Comparison of ENCODE assay signal across 28 cellular contexts in the genomic region with DNA sequence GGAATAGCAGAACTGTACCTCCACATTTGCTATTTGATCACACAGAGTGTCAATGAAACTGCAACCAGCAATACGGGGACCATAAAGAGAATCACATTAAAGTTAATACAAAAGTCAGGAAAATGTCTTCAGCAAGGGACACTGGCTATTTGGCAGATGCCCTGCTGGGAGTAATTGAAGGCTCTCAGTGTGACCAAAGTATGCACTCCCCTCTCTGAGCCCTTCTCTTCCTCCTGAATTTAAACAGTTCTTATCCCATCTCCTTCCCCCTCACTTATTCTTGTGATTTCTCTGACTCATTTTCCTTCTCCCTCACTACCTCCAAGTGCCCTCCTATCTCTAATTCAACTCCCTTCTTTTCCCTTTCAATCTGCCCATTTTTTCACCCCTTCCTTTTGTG.
DNase-seq lines count a peak whose midpoint lies in the region; ATAC-seq, FAIRE-seq and TF ChIP-seq lines count a peak whose summit lies in the region.
"Had no signal": no experiment of that assay in that cellular context is flagged by ENCODE, and none has a peak within 500 bp of the region (broad histone marks: within the 10 kb centered on the region; RNA-seq: fewer than 3 reads in every experiment).

No MANE protein-coding gene starts in this region.

- H2AFZ ChIP-seq in GM23338 (peak overlapping the region; percentile 61; the same call in 1 of the 2 replicates), neural progenitor cell (replicated peaks) (no peak overlapping the region)

- H3K4me1 ChIP-seq in GM23338 (ENCODE audit: insufficient read depth) (peaks cover 33% of the 10 kb centered on the region), HEK293 (ENCODE audit: control insufficient read depth, insufficient read depth, low read length) (0 out of 2 replicates have a peak, but pooled peaks cover 6% of the 10 kb centered on the region), neural progenitor cell (peaks cover 59% of the 10 kb centered on the region), pancreas (peaks cover 0 to 5% (median 0%) of the 10 kb centered on the region in 3 donors)
- H3K4me1 ChIP-seq: BLaER1 had no signal

- no peak overlapping the region for H3K9ac ChIP-seq in neural progenitor cell
- H3K9ac ChIP-seq: BLaER1 had no signal

- H3K79me2 ChIP-seq in GM23338 (replicated peaks; ENCODE audit: insufficient read depth) = no peaks in the 10 kb centered on the region
- no peaks in the 10 kb centered on the region for H3K79me2 ChIP-seq in neural progenitor cell (ENCODE audit: low read depth)

- no peak overlapping the region for H3K4me3 ChIP-seq in GM23338
- H3K4me3 ChIP-seq in HEK293 (ENCODE audit: low read depth, low read length) = no peak overlapping the region
- no peak overlapping the region for H3K4me3 ChIP-seq in neural progenitor cell
- no peak overlapping the region for H3K4me3 ChIP-seq in pancreas
- H3K4me3 ChIP-seq: BLaER1, GM12878 had no signal

- 83 to 85% methylated on average over 1 of the region's 1 CpG for WGBS in pancreas, 2 donors

- H3K36me3 Mint-ChIP-seq in GM23338 (ENCODE audit: low read depth) (no peaks in the 10 kb centered on the region), WTC11 (no peaks in the 10 kb centered on the region), neural progenitor cell (no peaks in the 10 kb centered on the region)
- no peaks in the 10 kb centered on the region for H3K36me3 Mint-ChIP-seq in activated CD4-positive, alpha-beta memory T cell treated with anti-CD3 and anti-CD28 coated beads for 36 hours
- H3K36me3 Mint-ChIP-seq: CD14-positive monocyte; CD4-positive, alpha-beta memory T cell; CD4-positive, CD25-positive, alpha-beta regulatory T cell; CD8-positive, alpha-beta memory T cell had no signal

- H3K27ac ChIP-seq in GM23338 (ENCODE audit: low read depth) (no peak overlapping the region), HEK293 (ENCODE audit: extremely low read depth, low read depth, low read length) (no peak overlapping the region), neural progenitor cell (peak overlapping the region; percentile 2), pancreas (no peak overlapping the region)
- H3K27ac ChIP-seq: BLaER1 had no signal

- H3K4me2 ChIP-seq in GM23338 (no peak overlapping the region; the same call in 1 of the 2 replicates), neural progenitor cell (peak overlapping the region; percentile 40)
- H3K4me2 ChIP-seq: BLaER1 had no signal

- ATAC-seq in GM23338 (peak; percentile 65), WTC11 (peak; percentile 60), pancreas (no peak)
- ATAC-seq: GM12878 had no signal

- H3K27me3 Mint-ChIP-seq in GM23338 (ENCODE audit: insufficient read depth, low read depth, poor library complexity) = peaks cover 2% of the 10 kb centered on the region
- no peaks in the 10 kb centered on the region for H3K27me3 Mint-ChIP-seq in WTC11 (ENCODE audit: low read depth)
- H3K27me3 Mint-ChIP-seq in neural progenitor cell (ENCODE audit: insufficient read depth, low read depth) = peaks cover 2% of the 10 kb centered on the region
- H3K27me3 Mint-ChIP-seq in activated CD4-positive, alpha-beta memory T cell treated with anti-CD3 and anti-CD28 coated beads for 36 hours = peaks cover 11% of the 10 kb centered on the region

- H3F3A ChIP-seq in GM23338 (replicated peaks; ENCODE audit: low read depth) (no peaks in the 10 kb centered on the region), neural progenitor cell (ENCODE audit: low read depth) (peaks cover 22% of the 10 kb centered on the region)

- H3K9me3 ChIP-seq in HEK293 (ENCODE audit: control insufficient read depth, insufficient read depth, low read depth, low read length) = no peaks in the 10 kb centered on the region
- H3K9me3 ChIP-seq in neural progenitor cell (ENCODE audit: low read depth) = no peaks in the 10 kb centered on the region
- H3K9me3 ChIP-seq in pancreas = no peaks in the 10 kb centered on the region
- H3K9me3 ChIP-seq: BE2C, BLaER1 had no signal

- H3K27me3 ChIP-seq in GM23338 (ENCODE audit: insufficient read depth) (no peaks in the 10 kb centered on the region), neural progenitor cell (no peaks in the 10 kb centered on the region), pancreas (no peaks in the 10 kb centered on the region)
- H3K27me3 ChIP-seq: BE2C, BLaER1 had no signal

- H3K9me3 Mint-ChIP-seq in GM23338 = no peaks in the 10 kb centered on the region
- H3K9me3 Mint-ChIP-seq in WTC11 = no peaks in the 10 kb centered on the region; the same call in 1 of the 2 replicates
- H3K9me3 Mint-ChIP-seq in neural progenitor cell = no peaks in the 10 kb centered on the region
- H3K9me3 Mint-ChIP-seq in activated CD4-positive, alpha-beta memory T cell treated with anti-CD3 and anti-CD28 coated beads for 36 hours = no peaks in the 10 kb centered on the region
- H3K9me3 Mint-ChIP-seq: CD4-positive, alpha-beta memory T cell; CD4-positive, CD25-positive, alpha-beta regulatory T cell; CD8-positive, alpha-beta memory T cell had no signal

- H3K4me1 Mint-ChIP-seq in GM23338 = peaks cover 26% of the 10 kb centered on the region
- peaks cover 30% of the 10 kb centered on the region for H3K4me1 Mint-ChIP-seq in WTC11
- peaks cover 17% of the 10 kb centered on the region for H3K4me1 Mint-ChIP-seq in neural progenitor cell
- peaks cover 10% of the 10 kb centered on the region for H3K4me1 Mint-ChIP-seq in activated CD4-positive, alpha-beta memory T cell treated with anti-CD3 and anti-CD28 coated beads for 36 hours (ENCODE audit: low read depth)

- peaks cover 4% of the 10 kb centered on the region; the same call in 1 of the 2 replicates for H3K9me2 ChIP-seq in GM23338 (ENCODE audit: insufficient read depth)

- TF ChIP-seq CTCF in GM23338 (conservative IDR thresholded peaks at IDR 0.05; ENCODE audit: low read depth in 2 of 2) (no peak), HEK293 (tag by site-specific recombination; IDR thresholded peaks at IDR 0.05) (no peak), WTC11 (IDR thresholded peaks at IDR 0.05) (no peak), neural progenitor cell (IDR thresholded peaks at IDR 0.05) (no peak), pancreas (IDR thresholded peaks at IDR 0.05) (no peak)

- H3K4me3 Mint-ChIP-seq in GM23338 = no peak overlapping the region
- H3K4me3 Mint-ChIP-seq in WTC11 = no peak overlapping the region
- H3K4me3 Mint-ChIP-seq in neural progenitor cell = no peak overlapping the region
- H3K4me3 Mint-ChIP-seq in activated CD4-positive, alpha-beta memory T cell treated with anti-CD3 and anti-CD28 coated beads for 36 hours = no peak overlapping the region
- H3K4me3 Mint-ChIP-seq: CD14-positive monocyte; CD4-positive, alpha-beta memory T cell; CD4-positive, CD25-positive, alpha-beta regulatory T cell; CD8-positive, alpha-beta memory T cell had no signal

- H3K27ac Mint-ChIP-seq in GM23338 = no peak overlapping the region
- no peak overlapping the region for H3K27ac Mint-ChIP-seq in WTC11
- H3K27ac Mint-ChIP-seq in neural progenitor cell = no peak overlapping the region
- no peak overlapping the region for H3K27ac Mint-ChIP-seq in activated CD4-positive, alpha-beta memory T cell treated with anti-CD3 and anti-CD28 coated beads for 36 hours
- H3K27ac Mint-ChIP-seq: CD14-positive monocyte; CD4-positive, alpha-beta memory T cell; CD4-positive, CD25-positive, alpha-beta regulatory T cell; CD8-positive, alpha-beta memory T cell had no signal

- POLR2A ChIA-PET in HEK293 (lab: Yijun Ruan, JAX) (no interaction called here), WTC11 (lab: Charles Lee) (no interaction called here)
- POLR2A ChIA-PET in activated CD4-positive, alpha-beta memory T cell treated with anti-CD3 and anti-CD28 coated beads for 36 hours (lab: Charles Lee) = no interaction called here

- H4K20me1 ChIP-seq in GM23338 (replicated peaks; ENCODE audit: insufficient read depth) (no peaks in the 10 kb centered on the region), neural progenitor cell (ENCODE audit: low read depth) (peaks cover 6% of the 10 kb centered on the region)
- H4K20me1 ChIP-seq: BLaER1 had no signal

- CTCF ChIA-PET in HEK293 (lab: Yijun Ruan, JAX) = no interaction called here
- CTCF ChIA-PET in WTC11 (lab: Charles Lee) = no interaction called here
- CTCF ChIA-PET in activated CD4-positive, alpha-beta memory T cell treated with anti-CD3 and anti-CD28 coated beads for 36 hours (lab: Charles Lee) = no interaction called here

- intact Hi-C loops in activated CD4-positive, alpha-beta memory T cell treated with anti-CD3 and anti-CD28 coated beads for 36 hours (cut with micrococcal nuclease) = loop anchor here (10.0 kb wide), 1 partner anchor 116 kb away; a partner anchor contains a TSS
- intact Hi-C loops in pancreas (cut with DNase I) = no loop called here

- H3K36me3 ChIP-seq in GM23338 (ENCODE audit: insufficient read depth) = no peaks in the 10 kb centered on the region
- no peaks in the 10 kb centered on the region for H3K36me3 ChIP-seq in HEK293 (ENCODE audit: control insufficient read depth in 2 of 2, insufficient read depth in 1 of 2, low read length in 2 of 2)
- no peaks in the 10 kb centered on the region for H3K36me3 ChIP-seq in neural progenitor cell
- H3K36me3 ChIP-seq in pancreas = no peaks in the 10 kb centered on the region
- H3K36me3 ChIP-seq: BE2C, BLaER1 had no signal

- FAIRE-seq in pancreas (lab: Jason Lieb, UNC) = no peak
- FAIRE-seq: A204.1, GM12878, GM12892, GM18507 had no signal

- DNase-seq in GM23338 (ENCODE audit: low spot score) (peak; percentile 15), WTC11 (ENCODE audit: low spot score) (no peak), neural progenitor cell (ENCODE audit: low spot score) (peak; percentile 33), OCI-M1 (lab: John Stamatoyannopoulos, UW) (no peak), pancreas (no peak)
- no peak for DNase-seq in activated CD4-positive, alpha-beta memory T cell treated with anti-CD3 and anti-CD28 coated beads for 36 hours
- DNase-seq: 8988T; ACHN; BE2C; C1 segment of cervical spinal cord; CD4-positive, alpha-beta memory T cell; CD4-positive, CD25-positive, alpha-beta regulatory T cell; CD8-positive, alpha-beta memory T cell; COR-L47; DMS 273 treated with DMSO at 0.1 percent for 48 hours; DMS153; DMS53; DMS79; DND-41; EL; GDM1 had no signal

TF ChIP-seq in HEK293, 187 proteins besides CTCF, POLR2A, EP300 and RAD21:
- TF ChIP-seq ZNF248 (tag by site-specific recombination; IDR thresholded peaks at IDR 0.05) = no peak
- TF ChIP-seq SP2 (tag by site-specific recombination; IDR thresholded peaks at IDR 0.05) = no peak
- TF ChIP-seq PRDM1 (tag by site-specific recombination; IDR thresholded peaks at IDR 0.05) = peak; percentile 20; the same call in 1 of the 2 replicates
- TF ChIP-seq ZNF157 (tag by site-specific recombination; IDR thresholded peaks at IDR 0.05) = no peak
TF ChIP-seq in HEK293: peak in this region for 1.

TF ChIP-seq in WTC11, 78 proteins besides CTCF, POLR2A, EP300 and RAD21:
- TF ChIP-seq, protein P1, sequence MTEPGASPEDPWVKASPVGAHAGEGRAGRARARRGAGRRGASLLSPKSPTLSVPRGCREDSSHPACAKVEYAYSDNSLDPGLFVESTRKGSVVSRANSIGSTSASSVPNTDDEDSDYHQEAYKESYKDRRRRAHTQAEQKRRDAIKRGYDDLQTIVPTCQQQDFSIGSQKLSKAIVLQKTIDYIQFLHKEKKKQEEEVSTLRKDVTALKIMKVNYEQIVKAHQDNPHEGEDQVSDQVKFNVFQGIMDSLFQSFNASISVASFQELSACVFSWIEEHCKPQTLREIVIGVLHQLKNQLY (CRISPR knock-in tag; IDR thresholded peaks at IDR 0.05) = no peak
- TF ChIP-seq SMAD4 (CRISPR knock-in tag; IDR thresholded peaks at IDR 0.05) = no peak
- no peak for TF ChIP-seq ZNF671 (CRISPR knock-in tag; IDR thresholded peaks at IDR 0.05)

Comparison
In these comparisons a context has a peak if more than half of its experiments do, and no peak if none do; other contexts are left out.
1. ATAC-seq: peak in GM23338 (single experiment) and WTC11 (single experiment); none in pancreas (0 of 4).
2. DNase-seq: peak in GM23338 (single experiment) and neural progenitor cell (single experiment); none in WTC11 (single experiment), activated CD4-positive, alpha-beta memory T cell treated with anti-CD3 and anti-CD28 coated beads for 36 hours (single experiment), OCI-M1 (single experiment) and pancreas (0 of 6).